In genomic region chr20:33744181-33744580, GRCh38 we compare ENCODE assay signal across 1 cellular context.
A peak's percentile ranks its signal among the peaks of the same experiment; 100 is the strongest.
TF ChIP-seq lines count a peak whose summit lies in the region.

No MANE protein-coding gene starts in this region.

TF ChIP-seq in K562, 482 proteins besides CTCF, POLR2A, EP300 and RAD21:
- TF ChIP-seq HDGF (IDR thresholded peaks at IDR 0.05): peak; percentile 50; the same call in 1 of the 2 replicates
- TF ChIP-seq HNRNPLL (IDR thresholded peaks at IDR 0.05; ENCODE audit: low read depth, low read length, poor library complexity, severe bottlenecking): no peak
- TF ChIP-seq SMARCE1 (IDR thresholded peaks at IDR 0.05): no peak
- no peak for TF ChIP-seq DIDO1 (tag; IDR thresholded peaks at IDR 0.05; ENCODE audit: low read depth)
- 0 out of 2 replicates have a peak, but pooled peaks have one; percentile 26 for TF ChIP-seq ZNF512 (tag; IDR thresholded peaks at IDR 0.05)
TF ChIP-seq in K562: peak in this region for 2.
